In genomic region chr11:85663781-85664560, GRCh38 we compare ENCODE assay signal across 1 cellular context.
TF ChIP-seq lines count a peak whose summit lies in the region.

No MANE protein-coding gene starts in this region.

TF ChIP-seq in K562, 482 proteins besides CTCF, POLR2A, EP300 and RAD21 (continues in another document):
- TF ChIP-seq ETS2 (tag; IDR thresholded peaks at IDR 0.05; ENCODE audit: borderline replicate concordance, poor library complexity, severe bottlenecking) (no peak), CTCFL (IDR thresholded peaks at IDR 0.05; ENCODE audit: borderline replicate concordance, insufficient read depth, low read depth, low read length, poor library complexity, severe bottlenecking) (no peak), DMBX1 (CRISPR knock-in tag; IDR thresholded peaks at IDR 0.05; ENCODE audit: borderline replicate concordance) (no peak), HINFP (tag; conservative IDR thresholded peaks at IDR 0.05; ENCODE audit: low read depth) (no peak), RBM25 (IDR thresholded peaks at IDR 0.05; ENCODE audit: low read depth, low read length, severe bottlenecking) (no peak), CREM (IDR thresholded peaks at IDR 0.05; ENCODE audit: low read depth) (no peak), MAFF (IDR thresholded peaks at IDR 0.05; ENCODE audit: low read length) (no peak), JUND (IDR thresholded peaks at IDR 0.05; ENCODE audit: borderline replicate concordance, low read depth, low read length) (no peak), JUND (tag; IDR thresholded peaks at IDR 0.05; ENCODE audit: borderline replicate concordance, low read depth, low read length) (no peak), BCLAF1 (IDR thresholded peaks at IDR 0.05; ENCODE audit: borderline replicate concordance in 1 of 2, control insufficient read depth in 1 of 2, low read depth in 2 of 2, low read length in 1 of 2) (peak in 1 of 2 experiments; percentile 22; a peak in 1 of 4 replicates), HOMEZ (CRISPR knock-in tag; IDR thresholded peaks at IDR 0.05) (no peak), MITF (IDR thresholded peaks at IDR 0.05) (no peak), ETV6 (IDR thresholded peaks at IDR 0.05; ENCODE audit: borderline replicate concordance in 1 of 2, low read depth in 2 of 2, low read length in 1 of 2) (no peak), ETV6 (CRISPR knock-in tag; IDR thresholded peaks at IDR 0.05; ENCODE audit: borderline replicate concordance) (peak; percentile 49; the same call in 1 of the 2 replicates), NR2F6 (CRISPR knock-in tag; IDR thresholded peaks at IDR 0.05) (no peak), ZNF695 (CRISPR knock-in tag; IDR thresholded peaks at IDR 0.05) (no peak), HDGF (IDR thresholded peaks at IDR 0.05) (no peak), ARHGAP35 (IDR thresholded peaks at IDR 0.05; ENCODE audit: partially characterized antibody) (no peak), CBX5 (IDR thresholded peaks at IDR 0.05; ENCODE audit: borderline replicate concordance, low read depth) (no peak), ATF6 (CRISPR knock-in tag; IDR thresholded peaks at IDR 0.05) (0 out of 2 replicates have a peak, but pooled peaks have one; percentile 20), XRCC5 (IDR thresholded peaks at IDR 0.05; ENCODE audit: low read depth, low read length) (0 out of 2 replicates have a peak, but pooled peaks have one; percentile 41), NR3C1 (CRISPR knock-in tag; IDR thresholded peaks at IDR 0.05) (no peak), MXI1 (IDR thresholded peaks at IDR 0.05; ENCODE audit: low read depth, low read length) (no peak), SMARCA4 (IDR thresholded peaks at IDR 0.05) (peak; percentile 34; the same call in 1 of the 2 replicates), IRF1 (CRISPR knock-in tag; IDR thresholded peaks at IDR 0.05; ENCODE audit: borderline replicate concordance) (no peak), ZNF316 (IDR thresholded peaks at IDR 0.05) (no peak), ZNF584 (CRISPR knock-in tag; IDR thresholded peaks at IDR 0.05; ENCODE audit: low read depth) (no peak; the same call in 1 of the 2 replicates), MCM2 (IDR thresholded peaks at IDR 0.05; ENCODE audit: low read depth) (no peak), MNT (conservative IDR thresholded peaks at IDR 0.05) (peak; percentile 9 to 41; a peak in 2 of 4 replicates), NR2C1 (IDR thresholded peaks at IDR 0.05) (no peak), NR2C1 (tag; IDR thresholded peaks at IDR 0.05) (no peak), ELF1 (tag; IDR thresholded peaks at IDR 0.05) (peak; percentile 40; the same call in 1 of the 2 replicates), LEF1 (IDR thresholded peaks at IDR 0.05) (no peak), ZNF398 (CRISPR knock-in tag; IDR thresholded peaks at IDR 0.05) (no peak), CTBP1 (IDR thresholded peaks at IDR 0.05; ENCODE audit: borderline replicate concordance) (peak; percentile 53), NFE2L1 (tag; IDR thresholded peaks at IDR 0.05; ENCODE audit: borderline replicate concordance, low read depth) (no peak), CC2D1A (IDR thresholded peaks at IDR 0.05) (0 out of 2 replicates have a peak, but pooled peaks have one; percentile 38), ZNF778 (CRISPR knock-in tag; IDR thresholded peaks at IDR 0.05) (no peak), KAT7 (CRISPR knock-in tag; IDR thresholded peaks at IDR 0.05; ENCODE audit: borderline replicate concordance) (peak; percentile 44; the same call in 1 of the 2 replicates), ZNF766 (CRISPR knock-in tag; conservative IDR thresholded peaks at IDR 0.05) (no peak), RBBP5 (IDR thresholded peaks at IDR 0.05; ENCODE audit: borderline replicate concordance, insufficient read depth, low read length, poor library complexity, severe bottlenecking) (peak; percentile 85), L3MBTL2 (IDR thresholded peaks at IDR 0.05) (no peak), EZH2 (IDR thresholded peaks at IDR 0.05; ENCODE audit: borderline replicate concordance, low read depth, low read length) (no peak), CXXC5 (CRISPR knock-in tag; IDR thresholded peaks at IDR 0.05) (no peak; the same call in none of the 2 replicates), STAT5A (IDR thresholded peaks at IDR 0.05; ENCODE audit: borderline replicate concordance, low read length) (no peak), ZNF121 (CRISPR knock-in tag; conservative IDR thresholded peaks at IDR 0.05) (no peak), ZNF384 (IDR thresholded peaks at IDR 0.05; ENCODE audit: low read depth, low read length) (no peak)
